16 cellular contexts compared by ENCODE assay signal in the genomic region with DNA sequence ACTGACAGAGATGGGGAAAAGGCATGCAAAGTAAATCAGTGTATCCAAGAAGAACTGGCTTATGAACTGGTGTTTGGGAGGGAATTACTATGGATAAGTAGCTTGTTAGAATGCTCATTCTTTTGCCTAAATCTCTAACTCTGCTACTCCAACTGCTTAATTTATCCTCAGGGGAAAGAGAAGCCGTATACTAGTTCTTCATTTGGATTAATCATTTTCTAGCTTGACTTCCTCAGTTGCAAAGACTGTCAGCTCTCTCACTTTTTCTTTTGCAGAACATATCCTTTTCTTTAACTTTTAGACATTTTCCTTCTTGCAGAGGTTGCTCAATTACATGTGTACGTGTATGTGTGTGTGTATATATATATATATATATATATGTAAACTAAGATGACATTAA. TPM values are rescaled to one million over a fixed set of nuclear protein-coding genes. Genes with fewer than 3 reads are reported as not detected.
A peak's percentile ranks its signal among the peaks of the same experiment; 100 is the strongest.
DNase-seq lines count a peak whose midpoint lies in the region; ATAC-seq lines count a peak whose summit lies in the region.
"Had no signal": no experiment of that assay in that cellular context is flagged by ENCODE, and none has a peak within 500 bp of the region (broad histone marks: within the 10 kb centered on the region; RNA-seq: fewer than 3 reads in every experiment).

No MANE protein-coding gene starts in this region.

- no peaks in the 10 kb centered on the region for H3K9me3 Mint-ChIP-seq in activated naive CD4-positive, alpha-beta T cell treated with anti-CD3 and anti-CD28 coated beads, Interleukin-2, amount 50 U/mL, for 24 hours
- no peaks in the 10 kb centered on the region for H3K9me3 Mint-ChIP-seq in central memory CD8-positive, alpha-beta T cell

- peak overlapping the region; percentile 19 for H3K4me3 Mint-ChIP-seq in activated naive CD4-positive, alpha-beta T cell treated with anti-CD3 and anti-CD28 coated beads, Interleukin-2, amount 50 U/mL, for 24 hours
- peak overlapping the region; percentile 63 for H3K4me3 Mint-ChIP-seq in central memory CD8-positive, alpha-beta T cell

- peak overlapping the region; percentile 69 for H3K27ac Mint-ChIP-seq in activated naive CD4-positive, alpha-beta T cell treated with anti-CD3 and anti-CD28 coated beads, Interleukin-2, amount 50 U/mL, for 24 hours
- H3K27ac Mint-ChIP-seq in central memory CD8-positive, alpha-beta T cell (ENCODE audit: low read depth) = peak overlapping the region; percentile 94

- H3K27me3 ChIP-seq in MG63 = no peaks in the 10 kb centered on the region
- H3K27me3 ChIP-seq: body of pancreas, upper lobe of left lung had no signal

- peaks cover 88% of the 10 kb centered on the region for H3K4me1 Mint-ChIP-seq in activated naive CD4-positive, alpha-beta T cell treated with anti-CD3 and anti-CD28 coated beads, Interleukin-2, amount 50 U/mL, for 24 hours
- peaks cover 70% of the 10 kb centered on the region for H3K4me1 Mint-ChIP-seq in central memory CD8-positive, alpha-beta T cell

- no peak overlapping the region for H3K4me3 ChIP-seq in MG63
- H3K4me3 ChIP-seq: body of pancreas, mucosa of descending colon, prostate gland, upper lobe of left lung had no signal

- no peaks in the 10 kb centered on the region for H3K9me3 ChIP-seq in MG63
- H3K9me3 ChIP-seq: body of pancreas, mucosa of descending colon, prostate gland, upper lobe of left lung had no signal

- no peaks in the 10 kb centered on the region for H3K36me3 ChIP-seq in MG63
- H3K36me3 ChIP-seq: prostate gland, upper lobe of left lung had no signal

- peak; percentile 58 for ATAC-seq in HG03378 (IDR thresholded peaks at IDR 0.05; ENCODE audit: unreplicated experiment)
- ATAC-seq in central memory CD8-positive, alpha-beta T cell (replicated peaks; ENCODE audit: extremely low read depth, poor library complexity, severe bottlenecking) = no peak
- ATAC-seq in HG02798 (IDR thresholded peaks at IDR 0.05; ENCODE audit: poor library complexity, unreplicated experiment) = no peak
- no peak for ATAC-seq in HG02885 (IDR thresholded peaks at IDR 0.05; ENCODE audit: poor library complexity, unreplicated experiment)
- no peak for ATAC-seq in GM21576 (IDR thresholded peaks at IDR 0.05; ENCODE audit: unreplicated experiment)
- ATAC-seq: body of pancreas, foreskin keratinocyte, mucosa of descending colon had no signal

- H3K36me3 Mint-ChIP-seq in activated naive CD4-positive, alpha-beta T cell treated with anti-CD3 and anti-CD28 coated beads, Interleukin-2, amount 50 U/mL, for 24 hours = peaks cover 4% of the 10 kb centered on the region
- H3K36me3 Mint-ChIP-seq in central memory CD8-positive, alpha-beta T cell (ENCODE audit: insufficient read depth) = peaks cover 22% of the 10 kb centered on the region

- H3K27me3 Mint-ChIP-seq in activated naive CD4-positive, alpha-beta T cell treated with anti-CD3 and anti-CD28 coated beads, Interleukin-2, amount 50 U/mL, for 24 hours = no peaks in the 10 kb centered on the region
- H3K27me3 Mint-ChIP-seq in central memory CD8-positive, alpha-beta T cell = no peaks in the 10 kb centered on the region

- DNase-seq in activated naive CD4-positive, alpha-beta T cell treated with Interleukin-2 at 50 U/mL for 16 hours = no peak
- no peak for DNase-seq in central memory CD8-positive, alpha-beta T cell (ENCODE audit: low spot score in 2 of 2)
- no peak for DNase-seq in MG63
- DNase-seq: body of pancreas, foreskin keratinocyte, islet precursor cell, mucosa of descending colon, SHP77, upper lobe of left lung had no signal

RNA-seq across cellular contexts. Expression of a gene that starts 21.9 kb away (rescaled TPM):
- not detected in 2 replicates for total RNA-seq in MG63 (2014; rRNA removed; shearing (Covaris generic); ENCODE audit: low replicate concordance)
- total RNA-seq: Daoy, foreskin keratinocyte had no signal
